1 cellular context compared by ENCODE assay signal in genomic region chr1:9910425-9911178, GRCh38.
TF ChIP-seq lines count a peak whose summit lies in the region.

No MANE protein-coding gene starts in this region.

TF ChIP-seq in HepG2, 621 proteins besides CTCF, POLR2A, EP300 and RAD21 (continued from another document and continues in another):
- TF ChIP-seq, protein P1, sequence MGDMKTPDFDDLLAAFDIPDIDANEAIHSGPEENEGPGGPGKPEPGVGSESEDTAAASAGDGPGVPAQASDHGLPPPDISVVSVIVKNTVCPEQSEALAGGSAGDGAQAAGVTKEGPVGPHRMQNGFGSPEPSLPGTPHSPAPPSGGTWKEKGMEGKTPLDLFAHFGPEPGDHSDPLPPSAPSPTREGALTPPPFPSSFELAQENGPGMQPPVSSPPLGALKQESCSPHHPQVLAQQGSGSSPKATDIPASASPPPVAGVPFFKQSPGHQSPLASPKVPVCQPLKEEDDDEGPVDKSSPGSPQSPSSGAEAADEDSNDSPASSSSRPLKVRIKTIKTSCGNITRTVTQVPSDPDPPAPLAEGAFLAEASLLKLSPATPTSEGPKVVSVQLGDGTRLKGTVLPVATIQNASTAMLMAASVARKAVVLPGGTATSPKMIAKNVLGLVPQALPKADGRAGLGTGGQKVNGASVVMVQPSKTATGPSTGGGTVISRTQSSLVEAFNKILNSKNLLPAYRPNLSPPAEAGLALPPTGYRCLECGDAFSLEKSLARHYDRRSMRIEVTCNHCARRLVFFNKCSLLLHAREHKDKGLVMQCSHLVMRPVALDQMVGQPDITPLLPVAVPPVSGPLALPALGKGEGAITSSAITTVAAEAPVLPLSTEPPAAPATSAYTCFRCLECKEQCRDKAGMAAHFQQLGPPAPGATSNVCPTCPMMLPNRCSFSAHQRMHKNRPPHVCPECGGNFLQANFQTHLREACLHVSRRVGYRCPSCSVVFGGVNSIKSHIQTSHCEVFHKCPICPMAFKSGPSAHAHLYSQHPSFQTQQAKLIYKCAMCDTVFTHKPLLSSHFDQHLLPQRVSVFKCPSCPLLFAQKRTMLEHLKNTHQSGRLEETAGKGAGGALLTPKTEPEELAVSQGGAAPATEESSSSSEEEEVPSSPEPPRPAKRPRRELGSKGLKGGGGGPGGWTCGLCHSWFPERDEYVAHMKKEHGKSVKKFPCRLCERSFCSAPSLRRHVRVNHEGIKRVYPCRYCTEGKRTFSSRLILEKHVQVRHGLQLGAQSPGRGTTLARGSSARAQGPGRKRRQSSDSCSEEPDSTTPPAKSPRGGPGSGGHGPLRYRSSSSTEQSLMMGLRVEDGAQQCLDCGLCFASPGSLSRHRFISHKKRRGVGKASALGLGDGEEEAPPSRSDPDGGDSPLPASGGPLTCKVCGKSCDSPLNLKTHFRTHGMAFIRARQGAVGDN (CRISPR knock-in tag; IDR thresholded peaks at IDR 0.05), result peak; percentile 77
- TF ChIP-seq SALL2 (CRISPR knock-in tag; IDR thresholded peaks at IDR 0.05) (peak; percentile 52; the same call in 1 of the 2 replicates), FOSL1 (CRISPR knock-in tag; IDR thresholded peaks at IDR 0.05; ENCODE audit: borderline replicate concordance) (no peak), ZNF468 (CRISPR knock-in tag; IDR thresholded peaks at IDR 0.05) (no peak), NCOA1 (CRISPR knock-in tag; IDR thresholded peaks at IDR 0.05) (no peak), ZNF768 (CRISPR knock-in tag; IDR thresholded peaks at IDR 0.05) (no peak), ZNF720 (CRISPR knock-in tag; IDR thresholded peaks at IDR 0.05) (no peak), FOXJ3 (CRISPR knock-in tag; IDR thresholded peaks at IDR 0.05; ENCODE audit: borderline replicate concordance) (peak; percentile 18; the same call in 1 of the 2 replicates), ZNF558 (CRISPR knock-in tag; IDR thresholded peaks at IDR 0.05; ENCODE audit: borderline replicate concordance) (0 out of 2 replicates have a peak, but pooled peaks have one; percentile 11), NFYC (CRISPR knock-in tag; IDR thresholded peaks at IDR 0.05) (peak; percentile 76), ZNF75D (CRISPR knock-in tag; IDR thresholded peaks at IDR 0.05; ENCODE audit: borderline replicate concordance) (no peak), ZFP62 (CRISPR knock-in tag; IDR thresholded peaks at IDR 0.05) (no peak), ZNF292 (CRISPR knock-in tag; IDR thresholded peaks at IDR 0.05; ENCODE audit: borderline replicate concordance, low read depth) (peak; percentile 45; the same call in 1 of the 2 replicates), ZNF235 (CRISPR knock-in tag; IDR thresholded peaks at IDR 0.05; ENCODE audit: borderline replicate concordance) (0 out of 2 replicates have a peak, but pooled peaks have one; percentile 31), MTA3 (CRISPR knock-in tag; IDR thresholded peaks at IDR 0.05) (no peak), ZNF549 (CRISPR knock-in tag; IDR thresholded peaks at IDR 0.05) (no peak), NR1H2 (CRISPR knock-in tag; IDR thresholded peaks at IDR 0.05; ENCODE audit: borderline replicate concordance, low read depth) (no peak), ZNF331 (CRISPR knock-in tag; IDR thresholded peaks at IDR 0.05) (no peak), GZF1 (CRISPR knock-in tag; IDR thresholded peaks at IDR 0.05) (no peak), ZNF550 (CRISPR knock-in tag; IDR thresholded peaks at IDR 0.05; ENCODE audit: borderline replicate concordance) (no peak), THAP11 (CRISPR knock-in tag; IDR thresholded peaks at IDR 0.05) (no peak; the same call in 1 of the 2 replicates), ZNF260 (CRISPR knock-in tag; IDR thresholded peaks at IDR 0.05; ENCODE audit: borderline replicate concordance, low read depth) (no peak), CEBPZ (IDR thresholded peaks at IDR 0.05; ENCODE audit: low read length) (no peak), ZNF333 (CRISPR knock-in tag; IDR thresholded peaks at IDR 0.05; ENCODE audit: borderline replicate concordance) (no peak), ZNF737 (CRISPR knock-in tag; IDR thresholded peaks at IDR 0.05; ENCODE audit: borderline replicate concordance) (no peak), CC2D1A (CRISPR knock-in tag; IDR thresholded peaks at IDR 0.05) (no peak), KIAA2018 (CRISPR knock-in tag; IDR thresholded peaks at IDR 0.05; ENCODE audit: borderline replicate concordance) (no peak), ZFY (CRISPR knock-in tag; IDR thresholded peaks at IDR 0.05) (no peak; the same call in none of the 2 replicates), POLR2G (IDR thresholded peaks at IDR 0.05; ENCODE audit: low read depth, low read length) (peak; percentile 88), ZNF776 (CRISPR knock-in tag; IDR thresholded peaks at IDR 0.05) (no peak), DPF2 (CRISPR knock-in tag; IDR thresholded peaks at IDR 0.05; ENCODE audit: borderline replicate concordance, low read depth) (no peak), TRIM22 (IDR thresholded peaks at IDR 0.05) (no peak), FOXM1 (CRISPR knock-in tag; IDR thresholded peaks at IDR 0.05) (no peak)
- TF ChIP-seq, protein P2, sequence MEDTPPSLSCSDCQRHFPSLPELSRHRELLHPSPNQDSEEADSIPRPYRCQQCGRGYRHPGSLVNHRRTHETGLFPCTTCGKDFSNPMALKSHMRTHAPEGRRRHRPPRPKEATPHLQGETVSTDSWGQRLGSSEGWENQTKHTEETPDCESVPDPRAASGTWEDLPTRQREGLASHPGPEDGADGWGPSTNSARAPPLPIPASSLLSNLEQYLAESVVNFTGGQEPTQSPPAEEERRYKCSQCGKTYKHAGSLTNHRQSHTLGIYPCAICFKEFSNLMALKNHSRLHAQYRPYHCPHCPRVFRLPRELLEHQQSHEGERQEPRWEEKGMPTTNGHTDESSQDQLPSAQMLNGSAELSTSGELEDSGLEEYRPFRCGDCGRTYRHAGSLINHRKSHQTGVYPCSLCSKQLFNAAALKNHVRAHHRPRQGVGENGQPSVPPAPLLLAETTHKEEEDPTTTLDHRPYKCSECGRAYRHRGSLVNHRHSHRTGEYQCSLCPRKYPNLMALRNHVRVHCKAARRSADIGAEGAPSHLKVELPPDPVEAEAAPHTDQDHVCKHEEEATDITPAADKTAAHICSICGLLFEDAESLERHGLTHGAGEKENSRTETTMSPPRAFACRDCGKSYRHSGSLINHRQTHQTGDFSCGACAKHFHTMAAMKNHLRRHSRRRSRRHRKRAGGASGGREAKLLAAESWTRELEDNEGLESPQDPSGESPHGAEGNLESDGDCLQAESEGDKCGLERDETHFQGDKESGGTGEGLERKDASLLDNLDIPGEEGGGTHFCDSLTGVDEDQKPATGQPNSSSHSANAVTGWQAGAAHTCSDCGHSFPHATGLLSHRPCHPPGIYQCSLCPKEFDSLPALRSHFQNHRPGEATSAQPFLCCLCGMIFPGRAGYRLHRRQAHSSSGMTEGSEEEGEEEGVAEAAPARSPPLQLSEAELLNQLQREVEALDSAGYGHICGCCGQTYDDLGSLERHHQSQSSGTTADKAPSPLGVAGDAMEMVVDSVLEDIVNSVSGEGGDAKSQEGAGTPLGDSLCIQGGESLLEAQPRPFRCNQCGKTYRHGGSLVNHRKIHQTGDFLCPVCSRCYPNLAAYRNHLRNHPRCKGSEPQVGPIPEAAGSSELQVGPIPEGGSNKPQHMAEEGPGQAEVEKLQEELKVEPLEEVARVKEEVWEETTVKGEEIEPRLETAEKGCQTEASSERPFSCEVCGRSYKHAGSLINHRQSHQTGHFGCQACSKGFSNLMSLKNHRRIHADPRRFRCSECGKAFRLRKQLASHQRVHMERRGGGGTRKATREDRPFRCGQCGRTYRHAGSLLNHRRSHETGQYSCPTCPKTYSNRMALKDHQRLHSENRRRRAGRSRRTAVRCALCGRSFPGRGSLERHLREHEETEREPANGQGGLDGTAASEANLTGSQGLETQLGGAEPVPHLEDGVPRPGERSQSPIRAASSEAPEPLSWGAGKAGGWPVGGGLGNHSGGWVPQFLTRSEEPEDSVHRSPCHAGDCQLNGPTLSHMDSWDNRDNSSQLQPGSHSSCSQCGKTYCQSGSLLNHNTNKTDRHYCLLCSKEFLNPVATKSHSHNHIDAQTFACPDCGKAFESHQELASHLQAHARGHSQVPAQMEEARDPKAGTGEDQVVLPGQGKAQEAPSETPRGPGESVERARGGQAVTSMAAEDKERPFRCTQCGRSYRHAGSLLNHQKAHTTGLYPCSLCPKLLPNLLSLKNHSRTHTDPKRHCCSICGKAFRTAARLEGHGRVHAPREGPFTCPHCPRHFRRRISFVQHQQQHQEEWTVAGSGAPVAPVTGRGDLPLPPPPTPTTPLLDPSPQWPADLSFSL (CRISPR knock-in tag; IDR thresholded peaks at IDR 0.05), result no peak
